ENCODE assay signal across 13 cellular contexts in the genomic region with DNA sequence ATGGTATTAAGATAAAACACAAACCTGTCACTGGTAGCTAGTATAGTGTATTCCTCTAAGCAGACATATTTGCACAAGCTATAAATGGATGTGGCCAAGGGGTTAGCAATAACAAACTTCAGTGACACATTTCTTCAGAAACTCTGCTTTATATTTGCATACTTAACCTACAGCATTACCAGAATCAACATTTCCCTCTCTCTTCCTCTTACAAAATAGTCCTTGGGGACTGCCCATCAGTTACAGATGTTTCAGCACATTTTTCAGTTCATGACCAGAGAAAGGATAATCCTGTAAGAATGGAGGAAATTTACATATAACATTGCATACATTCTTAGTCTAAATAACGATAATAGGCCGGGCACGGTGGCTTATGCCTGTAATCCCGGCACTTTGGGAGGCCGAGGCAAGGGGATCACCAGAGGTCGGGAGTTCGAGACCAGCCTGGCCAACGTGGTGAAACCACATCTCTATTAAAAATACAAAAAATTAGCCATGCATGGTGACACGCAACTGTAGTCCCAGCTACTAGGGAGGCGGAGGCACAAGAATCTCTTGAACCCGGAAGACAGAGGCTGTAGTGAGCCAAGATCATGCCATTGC. TPM values are rescaled to one million over a fixed set of nuclear protein-coding genes. Genes with fewer than 3 reads are reported as not detected.
A peak's percentile ranks its signal among the peaks of the same experiment; 100 is the strongest.
DNase-seq lines count a peak whose midpoint lies in the region; ATAC-seq and FAIRE-seq lines count a peak whose summit lies in the region.
"Had no signal": no experiment of that assay in that cellular context is flagged by ENCODE, and none has a peak within 500 bp of the region (broad histone marks: within the 10 kb centered on the region; RNA-seq: fewer than 3 reads in every experiment).

No MANE protein-coding gene starts in this region.

- no peaks in the 10 kb centered on the region for H3K9me3 Mint-ChIP-seq in activated CD4-positive, alpha-beta memory T cell treated with anti-CD3 and anti-CD28 coated beads, Interleukin-2, amount 10 ng/mL, durations not matched to agents 7 days and 5 days
- H3K9me3 Mint-ChIP-seq: central memory CD8-positive, alpha-beta T cell had no signal

- H3K27me3 ChIP-seq in small intestine (ENCODE audit: control insufficient read depth in 2 of 2, insufficient read depth in 2 of 2, low read length in 2 of 2) = peaks cover 0 to 2% of the 10 kb centered on the region in 2 donors

- FAIRE-seq in small intestine (lab: Jason Lieb, UNC) = no peak

- POLR2A ChIA-PET in activated CD4-positive, alpha-beta memory T cell treated with anti-CD3 and anti-CD28 coated beads, Interleukin-2, amount 10 ng/mL, durations not matched to agents 7 days and 5 days (lab: Charles Lee) = no interaction called here

- H3K27ac Mint-ChIP-seq in activated CD4-positive, alpha-beta memory T cell treated with anti-CD3 and anti-CD28 coated beads, Interleukin-2, amount 10 ng/mL, durations not matched to agents 7 days and 5 days = no peak overlapping the region
- H3K27ac Mint-ChIP-seq: nephron had no signal

- peaks cover 4% of the 10 kb centered on the region for H3K27me3 Mint-ChIP-seq in activated CD4-positive, alpha-beta memory T cell treated with anti-CD3 and anti-CD28 coated beads, Interleukin-2, amount 10 ng/mL, durations not matched to agents 7 days and 5 days

- no peak overlapping the region for H3K4me3 ChIP-seq in small intestine (ENCODE audit: low read depth in 1 of 2, low read length in 2 of 2)

- no peaks in the 10 kb centered on the region for H3K36me3 Mint-ChIP-seq in activated CD4-positive, alpha-beta memory T cell treated with anti-CD3 and anti-CD28 coated beads, Interleukin-2, amount 10 ng/mL, durations not matched to agents 7 days and 5 days (ENCODE audit: low read depth)

- no peak overlapping the region for H3K4me3 Mint-ChIP-seq in activated CD4-positive, alpha-beta memory T cell treated with anti-CD3 and anti-CD28 coated beads, Interleukin-2, amount 10 ng/mL, durations not matched to agents 7 days and 5 days
- H3K4me3 Mint-ChIP-seq: central memory CD8-positive, alpha-beta T cell; nephron had no signal

- WGBS in small intestine, 3 donors = 83 to 90% (median 89%) methylated on average over 11 of the region's 11 CpGs

- H3K4me1 Mint-ChIP-seq in activated CD4-positive, alpha-beta memory T cell treated with anti-CD3 and anti-CD28 coated beads, Interleukin-2, amount 10 ng/mL, durations not matched to agents 7 days and 5 days = peaks cover 5% of the 10 kb centered on the region
- H3K4me1 Mint-ChIP-seq: central memory CD8-positive, alpha-beta T cell; nephron had no signal

- ATAC-seq in GM18870 (IDR thresholded peaks at IDR 0.05; ENCODE audit: unreplicated experiment) (peak; percentile 98), GM21619 (IDR thresholded peaks at IDR 0.05; ENCODE audit: unreplicated experiment) (peak; percentile 97), HG03175 (IDR thresholded peaks at IDR 0.05; ENCODE audit: unreplicated experiment) (peak; percentile 97)

- no peaks in the 10 kb centered on the region for H3K4me1 ChIP-seq in small intestine (ENCODE audit: control insufficient read depth in 2 of 2, insufficient read depth in 1 of 2, low read depth in 1 of 2, low read length in 1 of 2)

- DNase-seq in posterior vena cava (ENCODE audit: low spot score) (peak; percentile 66), small intestine (no peak), NCI-H1105 (lab: John Stamatoyannopoulos, UW) (no peak)
- DNase-seq in activated CD4-positive, alpha-beta memory T cell treated with anti-CD3 and anti-CD28 coated beads, Interleukin-2, amount 10 ng/mL, durations not matched to agents 7 days and 5 days = no peak
- DNase-seq in NK-92 treated with Interleukin-12 subunit alpha and Interleukin-12 subunit beta, amount 100 ng/mL, for 24 hours (lab: John Stamatoyannopoulos, UW) = no peak
- DNase-seq: activated T-cell treated with anti-CD3 and anti-CD28 coated beads for 4 hours, DND-41, NCI-H2081 treated with DMSO at 0.1 percent for 48 hours had no signal

- CTCF ChIA-PET in activated CD4-positive, alpha-beta memory T cell treated with anti-CD3 and anti-CD28 coated beads, Interleukin-2, amount 10 ng/mL, durations not matched to agents 7 days and 5 days (lab: Charles Lee) = no interaction called here

- H3K27ac ChIP-seq in small intestine (ENCODE audit: low read depth in 1 of 2, low read length in 1 of 2) = no peak overlapping the region

- no peaks in the 10 kb centered on the region for H3K9me3 ChIP-seq in small intestine (ENCODE audit: control insufficient read depth, low read depth)

- intact Hi-C loops in posterior vena cava (cut with DNase I) = no loop called here

- H3K36me3 ChIP-seq in small intestine (ENCODE audit: control insufficient read depth in 2 of 2, insufficient read depth in 2 of 2, low read length in 2 of 2) = no peaks in the 10 kb centered on the region

RNA-seq across cellular contexts. Expression of gene SLC1A1, which starts 25.3 kb away (rescaled TPM):
- 1 to 10 TPM; 2.5 to 4.2 TPM for total RNA-seq in posterior vena cava
- under 1 TPM; 0.05 to 0.23 TPM for total RNA-seq in activated CD4-positive, alpha-beta memory T cell treated with anti-CD3 and anti-CD28 coated beads, Interleukin-2, amount 10 ng/mL, durations not matched to agents 7 days and 5 days
- 10 to 100 TPM; 21.1 to 44.0 (median 41.8) TPM for polyA plus RNA-seq in small intestine
